Comparison of ENCODE assay signal across 13 cellular contexts in the genomic region with DNA sequence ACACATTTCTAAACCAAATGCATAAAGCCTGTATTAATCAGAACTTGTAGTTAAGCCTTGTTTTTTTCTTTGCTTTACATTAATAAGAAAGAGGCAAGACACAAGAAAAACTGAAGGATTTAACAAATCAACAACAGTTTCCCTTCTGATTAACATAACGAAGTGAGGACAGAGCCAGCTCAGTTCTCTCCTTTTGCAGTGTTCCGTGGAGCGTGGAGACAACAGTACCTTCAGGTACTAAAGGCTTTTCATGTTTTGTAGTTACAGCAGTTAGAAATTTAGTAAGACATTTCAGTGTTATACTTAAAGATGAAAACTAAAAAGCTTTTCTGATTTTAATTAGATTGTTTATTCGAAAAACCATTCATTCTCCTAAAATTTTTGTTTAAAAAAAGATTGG.
A peak's percentile ranks its signal among the peaks of the same experiment; 100 is the strongest.
DNase-seq lines count a peak whose midpoint lies in the region; ATAC-seq and TF ChIP-seq lines count a peak whose summit lies in the region.
"Had no signal": no experiment of that assay in that cellular context is flagged by ENCODE, and none has a peak within 500 bp of the region (broad histone marks: within the 10 kb centered on the region; RNA-seq: fewer than 3 reads in every experiment).

No MANE protein-coding gene starts in this region.

- no peak overlapping the region for H3K14ac ChIP-seq in trophoblast cell (ENCODE audit: low read length)

- H3K27ac Mint-ChIP-seq in GM23338 = no peak overlapping the region
- H3K27ac Mint-ChIP-seq in neural progenitor cell = no peak overlapping the region
- H3K27ac Mint-ChIP-seq: B cell; CD4-positive, alpha-beta T cell had no signal

- no peak overlapping the region for H3K4ac ChIP-seq in trophoblast cell (ENCODE audit: low read depth, low read length)

- H2BK12ac ChIP-seq in trophoblast cell (ENCODE audit: low read length) = no peak overlapping the region

- no peak overlapping the region for H2AK5ac ChIP-seq in trophoblast cell (ENCODE audit: low read length)

- WGBS in thyroid gland, 2 donors = 41 to 53% methylated on average over 4 of the region's 4 CpGs
- WGBS in trophoblast cell (ENCODE audit: extremely low coverage, insufficient coverage, insufficient read length) = no CpG with 5 or more reads among the region's 4 CpGs

- no peak overlapping the region for H3K4me3 ChIP-seq in GM23338
- peak overlapping the region in 37 of 59 donors; percentile 0 to 66 (median 26) for H3K4me3 ChIP-seq in dorsolateral prefrontal cortex
- no peak overlapping the region for H3K4me3 ChIP-seq in neural progenitor cell
- H3K4me3 ChIP-seq in thyroid gland (replicated peaks in 1 of 3) = no peak overlapping the region
- H3K4me3 ChIP-seq in trophoblast cell (ENCODE audit: low read depth, low read length) = no peak overlapping the region

- no peak overlapping the region for H3K18ac ChIP-seq in trophoblast cell (ENCODE audit: low read length)

- peaks cover 79% of the 10 kb centered on the region for H3K4me1 Mint-ChIP-seq in GM23338
- H3K4me1 Mint-ChIP-seq in neural progenitor cell = peaks cover 69% of the 10 kb centered on the region

- H2BK5ac ChIP-seq in trophoblast cell (ENCODE audit: low read depth, low read length, poor library complexity) = no peak overlapping the region

- TF ChIP-seq CTCF in GM23338 (conservative IDR thresholded peaks at IDR 0.05; ENCODE audit: low read depth in 2 of 2) (no peak), dorsolateral prefrontal cortex (IDR thresholded peaks at IDR 0.05 in 54 of 56, conservative IDR thresholded peaks at IDR 0.05 in 2 of 56; ENCODE audit: low read depth in 1 of 56, partially characterized antibody in 56 of 56) (no peak), neural progenitor cell (IDR thresholded peaks at IDR 0.05) (no peak), thyroid gland (IDR thresholded peaks at IDR 0.05) (no peak)

- H3K9me3 ChIP-seq in neural progenitor cell (ENCODE audit: low read depth) (no peaks in the 10 kb centered on the region), thyroid gland (no peaks in the 10 kb centered on the region), trophoblast cell (ENCODE audit: insufficient read depth, low read depth, low read length) (no peaks in the 10 kb centered on the region)

- H3K9me3 Mint-ChIP-seq in GM23338 (no peaks in the 10 kb centered on the region; the same call in 1 of the 3 replicates), neural progenitor cell (no peaks in the 10 kb centered on the region)
- H3K9me3 Mint-ChIP-seq: CD4-positive, alpha-beta T cell had no signal

- H3K4me3 Mint-ChIP-seq in GM23338 (no peak overlapping the region), neural progenitor cell (no peak overlapping the region)
- H3K4me3 Mint-ChIP-seq: B cell; CD4-positive, alpha-beta T cell had no signal

- H3K36me3 Mint-ChIP-seq in GM23338 (ENCODE audit: low read depth) (peaks cover 7% of the 10 kb centered on the region), neural progenitor cell (peaks cover 12% of the 10 kb centered on the region)

- H3K79me1 ChIP-seq in trophoblast cell (ENCODE audit: low read length) = peaks cover 2% of the 10 kb centered on the region

- no peak overlapping the region for H4K12ac ChIP-seq in trophoblast cell (ENCODE audit: low read depth, low read length)

- H4K91ac ChIP-seq in trophoblast cell (ENCODE audit: low read depth, low read length) = no peak overlapping the region

- H3K4me2 ChIP-seq in GM23338 (peak overlapping the region; percentile 44), neural progenitor cell (peak overlapping the region; percentile 19), trophoblast cell (ENCODE audit: low read length) (no peak overlapping the region)

- no peak overlapping the region for H3K9ac ChIP-seq in neural progenitor cell
- no peak overlapping the region for H3K9ac ChIP-seq in trophoblast cell (ENCODE audit: low read length)

- DNase-seq in GM23338 (ENCODE audit: low spot score) (no peak), dorsolateral prefrontal cortex (no peak), neural progenitor cell (ENCODE audit: low spot score) (no peak), thyroid gland (peak; percentile 58 to 70), H4 (ENCODE audit: low spot score) (no peak), T-helper 1 cell (no peak), trophoblast cell (no peak)
- no peak for DNase-seq in stimulated activated CD4-positive, alpha-beta T cell treated with anti-CD3 and anti-CD28 coated beads, Interleukin-15, amount 100 ng/mL, for 24 hours
- DNase-seq: Calu3; CD4-positive, alpha-beta T cell; DMS 273 treated with DMSO at 0.1 percent for 48 hours had no signal

- H3K4me1 ChIP-seq in GM23338 (ENCODE audit: insufficient read depth) (peaks cover 78% of the 10 kb centered on the region), neural progenitor cell (peaks cover 71% of the 10 kb centered on the region), thyroid gland (peaks cover 43 to 75% of the 10 kb centered on the region in 2 donors), trophoblast cell (ENCODE audit: control insufficient read depth in 1 of 2, insufficient read depth in 2 of 2, low read length in 2 of 2) (peaks cover 6 to 7% of the 10 kb centered on the region in 2 experiments)

- peaks cover 7% of the 10 kb centered on the region; the same call in 1 of the 2 replicates for H3K9me2 ChIP-seq in GM23338 (ENCODE audit: insufficient read depth)

- ATAC-seq in GM23338 = no peak
- ATAC-seq: HCT116 had no signal

- H3K27me3 ChIP-seq in GM23338 (ENCODE audit: insufficient read depth) (no peaks in the 10 kb centered on the region), dorsolateral prefrontal cortex (no peaks in the 10 kb centered on the region), neural progenitor cell (no peaks in the 10 kb centered on the region), thyroid gland (no peaks in the 10 kb centered on the region), trophoblast cell (ENCODE audit: insufficient read depth, low read length) (no peaks in the 10 kb centered on the region)

- H3F3A ChIP-seq in GM23338 (replicated peaks; ENCODE audit: low read depth) (peaks cover 5% of the 10 kb centered on the region; the same call in 1 of the 2 replicates), neural progenitor cell (ENCODE audit: low read depth) (peaks cover 31% of the 10 kb centered on the region)

- H4K8ac ChIP-seq in trophoblast cell (ENCODE audit: low read depth, low read length) = no peak overlapping the region

- no peak overlapping the region for H2AFZ ChIP-seq in GM23338
- no peak overlapping the region for H2AFZ ChIP-seq in neural progenitor cell (replicated peaks)
- H2AFZ ChIP-seq in trophoblast cell (ENCODE audit: insufficient read depth, low read length, poor library complexity) = no peak overlapping the region

- no peaks in the 10 kb centered on the region; the same call in 1 of the 2 replicates for H4K20me1 ChIP-seq in GM23338 (replicated peaks; ENCODE audit: insufficient read depth)
- peaks cover 82% of the 10 kb centered on the region for H4K20me1 ChIP-seq in neural progenitor cell (ENCODE audit: low read depth)

- peaks cover 2% of the 10 kb centered on the region for H3K27me3 Mint-ChIP-seq in GM23338 (ENCODE audit: insufficient read depth, low read depth, poor library complexity)
- no peaks in the 10 kb centered on the region for H3K27me3 Mint-ChIP-seq in neural progenitor cell (ENCODE audit: insufficient read depth, low read depth)
- H3K27me3 Mint-ChIP-seq: B cell had no signal

- H3K79me2 ChIP-seq in GM23338 (replicated peaks; ENCODE audit: insufficient read depth) = peaks cover 81% of the 10 kb centered on the region
- peaks cover 94% of the 10 kb centered on the region for H3K79me2 ChIP-seq in neural progenitor cell (ENCODE audit: low read depth)
- no peaks in the 10 kb centered on the region for H3K79me2 ChIP-seq in trophoblast cell (ENCODE audit: control insufficient read depth, insufficient read depth, low read length, poor library complexity)

- no peak for TF ChIP-seq POLR2A in thyroid gland (IDR thresholded peaks at IDR 0.05)

- no peak overlapping the region for H3K23ac ChIP-seq in trophoblast cell (ENCODE audit: low read length)

- H3K36me3 ChIP-seq in GM23338 (ENCODE audit: insufficient read depth) (no peaks in the 10 kb centered on the region), neural progenitor cell (no peaks in the 10 kb centered on the region), thyroid gland (no peaks in the 10 kb centered on the region), trophoblast cell (ENCODE audit: control insufficient read depth in 1 of 2, insufficient read depth in 2 of 2, low read length in 2 of 2) (no peaks in the 10 kb centered on the region)

- no peak overlapping the region for H3K27ac ChIP-seq in GM23338 (ENCODE audit: low read depth)
- peak overlapping the region; percentile 0 to 100 (median 97) for H3K27ac ChIP-seq in dorsolateral prefrontal cortex
- no peak overlapping the region for H3K27ac ChIP-seq in neural progenitor cell
- H3K27ac ChIP-seq in thyroid gland = peak overlapping the region; percentile 25 to 71 (median 65)
- no peak overlapping the region for H3K27ac ChIP-seq in trophoblast cell (ENCODE audit: low read depth, low read length)

- no peak overlapping the region for H2BK120ac ChIP-seq in trophoblast cell (ENCODE audit: insufficient read depth, low read length, poor library complexity)

- intact Hi-C loops in dorsolateral prefrontal cortex (cut with DNase I) (loop anchor here (5.0 kb wide), 1 partner anchor 113 kb away; a partner anchor contains a TSS), thyroid gland (cut with DNase I) (no loop called here)

TF ChIP-seq in GM23338, 12 proteins besides CTCF, POLR2A, EP300 and RAD21 (continues in another document):
- TF ChIP-seq ZNF331 (CRISPR knock-in tag; IDR thresholded peaks at IDR 0.05; ENCODE audit: low read depth) = no peak
- TF ChIP-seq ZNF114 (CRISPR knock-in tag; IDR thresholded peaks at IDR 0.05) = no peak

Comparison
In these comparisons a context has a peak if more than half of its experiments do, and no peak if none do; other contexts are left out.
1. DNase-seq: peak in thyroid gland (2 of 2); none in GM23338 (single experiment), dorsolateral prefrontal cortex (0 of 10), neural progenitor cell (single experiment), stimulated activated CD4-positive, alpha-beta T cell treated with anti-CD3 and anti-CD28 coated beads, Interleukin-15, amount 100 ng/mL, for 24 hours (single experiment), H4 (single experiment), T-helper 1 cell (0 of 5) and trophoblast cell (0 of 2).
2. H3K27ac ChIP-seq: peak in dorsolateral prefrontal cortex (59 of 59) and thyroid gland (3 of 3); none in GM23338 (single experiment), neural progenitor cell (single experiment) and trophoblast cell (single experiment).
3. H3K4me3 ChIP-seq: peak in dorsolateral prefrontal cortex (37 of 59); none in GM23338 (single experiment), neural progenitor cell (single experiment), thyroid gland (0 of 3) and trophoblast cell (single experiment).